26 cellular contexts compared by ENCODE assay signal in the genomic region with DNA sequence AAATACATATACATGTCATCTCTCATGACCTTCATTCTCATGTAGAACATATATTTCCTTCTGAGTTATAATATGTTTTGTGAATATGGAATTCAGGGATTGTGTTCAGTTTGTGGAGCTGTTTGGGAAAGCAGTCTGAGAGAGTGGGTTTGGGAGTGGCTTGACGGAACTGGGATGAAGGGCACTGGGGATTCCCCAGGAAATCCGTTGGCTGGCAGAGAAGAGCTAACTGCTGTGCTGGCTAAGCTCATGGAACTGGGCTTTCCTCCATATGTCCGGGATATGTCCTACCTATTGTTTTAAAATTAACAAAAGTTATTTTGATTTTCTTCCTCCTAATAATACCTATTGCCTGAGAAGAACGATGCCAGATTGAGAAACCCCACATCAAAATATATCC.
"Had no signal": no experiment of that assay in that cellular context is flagged by ENCODE, and none has a peak within 500 bp of the region (broad histone marks: within the 10 kb centered on the region; RNA-seq: fewer than 3 reads in every experiment).

No MANE protein-coding gene starts in this region.

- DNase-seq: activated CD4-positive, alpha-beta memory T cell treated with anti-CD3 and anti-CD28 coated beads for 36 hours; activated CD4-positive, alpha-beta T cell treated with anti-CD3 and anti-CD28 coated beads, Interleukin-2, amount 10 ng/mL, durations not matched to agents 24 days and 14 days; activated CD4-positive, CD25-positive, alpha-beta regulatory T cell treated with anti-CD3 and anti-CD28 coated beads, Interleukin-2, amount 50 U/mL, for 72 hours; activated CD8-positive, alpha-beta memory T cell treated with anti-CD3 and anti-CD28 coated beads, Interleukin-2, amount 50 U/mL, for 48 hours; activated gamma-delta T cell; activated naive CD4-positive, alpha-beta T cell treated with anti-CD3 and anti-CD28 coated beads, Interleukin-2, amount 10 ng/mL, durations not matched to agents 7 days and 5 days; activated naive CD8-positive, alpha-beta T cell treated with anti-CD3 and anti-CD28 coated beads, Interleukin-2, amount 10 ng/mL, durations not matched to agents 7 days and 5 days; activated T-cell treated with anti-CD3 and anti-CD28 coated beads, Interleukin-2, amount 50 U/mL, for 24 hours; cortex of kidney; effector CD4-positive, alpha-beta T cell; foreskin melanocyte; heart right ventricle; kidney glomerular epithelial cell; left ventricle myocardium superior; naive B cell; nucleus accumbens; pancreas; right cardiac atrium; spleen; stimulated activated CD4-positive, alpha-beta T cell treated with anti-CD3 and anti-CD28 coated beads, Interleukin-4, amount 100 ng/mL, for 24 hours; stimulated activated CD8-positive, alpha-beta memory T cell treated with anti-CD3 and anti-CD28 coated beads, Interleukin-4, amount 100 ng/mL, for 48 hours; stimulated activated naive CD8-positive, alpha-beta T cell treated with anti-CD3 and anti-CD28 coated beads, Interleukin-15, amount 100 ng/mL, for 72 hours; substantia nigra; T-helper 2 cell; upper lobe of left lung had no signal

- ATAC-seq: heart right ventricle; left ventricle myocardium superior; pancreas; right cardiac atrium; stimulated activated memory B cell treated with anti-CD40 and anti-IgM and Interleukin-4, amounts not matched to agents 10 μg/mL and 1 μg/mL and 100 μg/mL, for 72 hours; stimulated activated naive CD8-positive, alpha-beta T cell treated with anti-CD3 and anti-CD28 coated beads, Interleukin-15, amount 100 ng/mL, for 72 hours had no signal
